1 cellular context compared by ENCODE assay signal in the genomic region with DNA sequence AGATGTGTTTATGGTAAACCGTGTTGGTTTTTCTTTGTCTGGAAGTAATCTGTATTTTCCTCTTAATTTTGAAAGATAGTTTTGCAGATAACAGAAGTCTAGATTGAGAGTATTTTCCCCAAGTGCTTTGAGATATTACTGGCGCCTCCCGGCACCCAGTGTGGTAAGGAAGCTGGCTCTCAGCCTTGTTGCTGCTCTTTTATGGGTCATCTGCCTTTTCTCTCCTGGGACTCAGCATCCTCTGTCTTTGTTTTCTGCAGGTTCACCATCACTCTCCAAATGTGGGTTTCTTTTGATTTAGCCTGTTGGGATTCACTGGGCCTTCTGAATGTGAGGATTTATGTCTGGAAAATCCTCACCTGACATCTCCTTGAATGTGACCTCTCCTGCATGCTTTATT.
TF ChIP-seq lines count a peak whose summit lies in the region.

No MANE protein-coding gene starts in this region.

TF ChIP-seq in K562, 482 proteins besides CTCF, POLR2A, EP300 and RAD21 (continued from another document):
- no peak for TF ChIP-seq AFF4 (CRISPR knock-in tag; IDR thresholded peaks at IDR 0.05)
- no peak for TF ChIP-seq ZBTB26 (CRISPR knock-in tag; IDR thresholded peaks at IDR 0.05)
- no peak for TF ChIP-seq POLR2B (IDR thresholded peaks at IDR 0.05; ENCODE audit: low read depth, partially characterized antibody)
- TF ChIP-seq POLR2AphosphoS5 (IDR thresholded peaks at IDR 0.05; ENCODE audit: control insufficient read depth, insufficient read depth, low read depth, low read length), result no peak
- no peak for TF ChIP-seq CBX1 (IDR thresholded peaks at IDR 0.05; ENCODE audit: low read depth)
- TF ChIP-seq KDM1A (IDR thresholded peaks at IDR 0.05), result no peak
- TF ChIP-seq TAF7 (tag; IDR thresholded peaks at IDR 0.05), result no peak
- TF ChIP-seq CUX1 (CRISPR knock-in tag; IDR thresholded peaks at IDR 0.05), result no peak
- no peak for TF ChIP-seq TRIM28 (IDR thresholded peaks at IDR 0.05)
- TF ChIP-seq ZNF609 (CRISPR knock-in tag; IDR thresholded peaks at IDR 0.05; ENCODE audit: borderline replicate concordance), result no peak
- TF ChIP-seq TRIM25 (IDR thresholded peaks at IDR 0.05; ENCODE audit: borderline replicate concordance), result no peak
- no peak for TF ChIP-seq ZNF407 (IDR thresholded peaks at IDR 0.05; ENCODE audit: low read depth)
- no peak for TF ChIP-seq SRF (CRISPR knock-in tag; IDR thresholded peaks at IDR 0.05)
- no peak for TF ChIP-seq CHD2 (IDR thresholded peaks at IDR 0.05; ENCODE audit: low read depth, low read length)
- no peak for TF ChIP-seq U2AF1 (optimal IDR thresholded peaks at IDR 0.05; ENCODE audit: low read depth, low read length)
- TF ChIP-seq, protein P1, sequence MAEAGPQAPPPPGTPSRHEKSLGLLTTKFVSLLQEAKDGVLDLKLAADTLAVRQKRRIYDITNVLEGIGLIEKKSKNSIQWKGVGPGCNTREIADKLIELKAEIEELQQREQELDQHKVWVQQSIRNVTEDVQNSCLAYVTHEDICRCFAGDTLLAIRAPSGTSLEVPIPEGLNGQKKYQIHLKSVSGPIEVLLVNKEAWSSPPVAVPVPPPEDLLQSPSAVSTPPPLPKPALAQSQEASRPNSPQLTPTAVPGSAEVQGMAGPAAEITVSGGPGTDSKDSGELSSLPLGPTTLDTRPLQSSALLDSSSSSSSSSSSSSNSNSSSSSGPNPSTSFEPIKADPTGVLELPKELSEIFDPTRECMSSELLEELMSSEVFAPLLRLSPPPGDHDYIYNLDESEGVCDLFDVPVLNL (CRISPR knock-in tag; IDR thresholded peaks at IDR 0.05; ENCODE audit: low read depth), result no peak
- TF ChIP-seq USF1 (CRISPR knock-in tag; IDR thresholded peaks at IDR 0.05), result no peak
